37 cellular contexts compared by ENCODE assay signal in genomic region chr11:27726981-27727380, GRCh38. TPM values are rescaled to one million over a fixed set of nuclear protein-coding genes. Genes with fewer than 3 reads are reported as not detected.
"Had no signal": no experiment of that assay in that cellular context is flagged by ENCODE, and none has a peak within 500 bp of the region (broad histone marks: within the 10 kb centered on the region; RNA-seq: fewer than 3 reads in every experiment).

No MANE protein-coding gene starts in this region.

- DNase-seq: activated B cell treated with CpG ODN at 0.5 μM for 24 hours; activated CD4-positive, alpha-beta memory T cell treated with anti-CD3 and anti-CD28 coated beads for 36 hours; activated CD4-positive, alpha-beta T cell treated with anti-CD3 and anti-CD28 coated beads for 4 hours; activated CD4-positive, alpha-beta T cell treated with anti-CD3 and anti-CD28 coated beads, Interleukin-2, amount 10 ng/mL, durations not matched to agents 24 days and 14 days; activated CD4-positive, alpha-beta T cell treated with anti-CD3 and anti-CD28 coated beads, Interleukin-2, amount 50 U/mL, for 1 hour; activated CD4-positive, alpha-beta T cell treated with anti-CD3 and anti-CD28 coated beads, Interleukin-2, amount 50 U/mL, for 4 hours; activated CD4-positive, CD25-positive, alpha-beta regulatory T cell treated with anti-CD3 and anti-CD28 coated beads, Interleukin-2, amount 50 U/mL, for 72 hours; activated CD8-positive, alpha-beta memory T cell treated with anti-CD3 and anti-CD28 coated beads, Interleukin-2, amount 50 U/mL, for 4 hours; activated CD8-positive, alpha-beta T cell treated with anti-CD3 and anti-CD28 coated beads for 36 hours; activated effector memory CD4-positive, alpha-beta T cell treated with anti-CD3 and anti-CD28 coated beads, Interleukin-2, amount 50 U/mL, for 16 hours; activated gamma-delta T cell treated with Interleukin-2 at 50 U/mL for 16 hours; activated naive CD4-positive, alpha-beta T cell; activated naive CD4-positive, alpha-beta T cell treated with anti-CD3 and anti-CD28 coated beads for 36 hours; activated naive CD4-positive, alpha-beta T cell treated with anti-CD3 and anti-CD28 coated beads, Interleukin-2, amount 50 U/mL, for 16 hours; activated naive CD8-positive, alpha-beta T cell treated with anti-CD3 and anti-CD28 coated beads for 36 hours; activated T-cell treated with anti-CD3 and anti-CD28 coated beads for 4 hours; activated T-cell treated with anti-CD3 and anti-CD28 coated beads, Interleukin-2, amount 50 U/mL, for 1 hour; activated T-cell treated with anti-CD3 and anti-CD28 coated beads, Interleukin-2, amount 50 U/mL, for 4 hours; activated T-cell treated with anti-CD3 and anti-CD28 coated beads, Interleukin-2, amount 50 U/mL, for 72 hours; adrenal gland; amniotic stem cell; aorta; body of pancreas; brain microvascular endothelial cell; central memory CD4-positive, alpha-beta T cell; cerebellar nuclear complex; T-cell; T-helper 17 cell; T-helper 9 cell had no signal

- H3K4me1 Mint-ChIP-seq: activated CD4-positive, alpha-beta T cell treated with anti-CD3 and anti-CD28 coated beads, Interleukin-2, amount 10 ng/mL, durations not matched to agents 24 days and 14 days; activated T-helper 17 cell treated with anti-CD3 and anti-CD28 coated beads, Interleukin-2, amount 50 U/mL, for 72 hours; T-helper 17 cell had no signal

- H3K36me3 Mint-ChIP-seq: activated CD4-positive, alpha-beta memory T cell treated with anti-CD3 and anti-CD28 coated beads for 36 hours; activated naive CD8-positive, alpha-beta T cell treated with anti-CD3 and anti-CD28 coated beads for 36 hours; T-cell had no signal

- H3K4me3 Mint-ChIP-seq: activated B cell treated with CpG ODN at 0.5 μM for 24 hours; activated CD4-positive, alpha-beta memory T cell treated with anti-CD3 and anti-CD28 coated beads for 36 hours; activated CD4-positive, alpha-beta T cell treated with anti-CD3 and anti-CD28 coated beads, Interleukin-2, amount 10 ng/mL, durations not matched to agents 24 days and 14 days; activated CD8-positive, alpha-beta T cell treated with anti-CD3 and anti-CD28 coated beads for 36 hours; activated naive CD4-positive, alpha-beta T cell treated with anti-CD3 and anti-CD28 coated beads for 36 hours; activated naive CD8-positive, alpha-beta T cell treated with anti-CD3 and anti-CD28 coated beads for 36 hours; activated T-cell treated with anti-CD3 and anti-CD28 coated beads, Interleukin-2, amount 50 U/mL, for 4 hours; activated T-cell treated with anti-CD3 and anti-CD28 coated beads, Interleukin-2, amount 50 U/mL, for 72 hours; activated T-helper 1 cell treated with anti-CD3 and anti-CD28 coated beads, Interleukin-12 subunit alpha, Interleukin-12 subunit beta, Interleukin-2, Interleukin-4 antibody, amounts not matched to agents 30 ng/mL and 10 ng/mL and 1 ng/mL, durations not matched to agents 14 hours and 24 hours and 36 hours; activated T-helper 17 cell treated with anti-CD3 and anti-CD28 coated beads, Interleukin-2, amount 50 U/mL, for 72 hours; T-cell; T-helper 17 cell; T-helper 2 cell treated with Interferon-gamma antibody and Interleukin-4, amounts not matched to agents 5 μg/mL and 100 μg/mL, for 36 hours had no signal

- H3K27ac ChIP-seq: adrenal gland, body of pancreas, brain microvascular endothelial cell, breast epithelium, VCaP had no signal

- H3K36me3 ChIP-seq: adrenal gland, brain microvascular endothelial cell, breast epithelium had no signal

- H3K27me3 ChIP-seq: brain microvascular endothelial cell had no signal

- H3K27ac Mint-ChIP-seq: activated B cell treated with CpG ODN at 0.5 μM for 24 hours; activated CD4-positive, alpha-beta memory T cell treated with anti-CD3 and anti-CD28 coated beads for 36 hours; activated CD4-positive, alpha-beta T cell treated with anti-CD3 and anti-CD28 coated beads, Interleukin-2, amount 10 ng/mL, durations not matched to agents 24 days and 14 days; activated CD8-positive, alpha-beta T cell treated with anti-CD3 and anti-CD28 coated beads for 36 hours; activated naive CD4-positive, alpha-beta T cell treated with anti-CD3 and anti-CD28 coated beads for 36 hours; activated naive CD4-positive, alpha-beta T cell treated with anti-CD3 and anti-CD28 coated beads, Interleukin-2, amount 50 U/mL, for 72 hours; activated naive CD8-positive, alpha-beta T cell treated with anti-CD3 and anti-CD28 coated beads for 36 hours; activated T-cell treated with anti-CD3 and anti-CD28 coated beads, Interleukin-2, amount 50 U/mL, for 72 hours; activated T-helper 1 cell treated with anti-CD3 and anti-CD28 coated beads, Interleukin-12 subunit alpha, Interleukin-12 subunit beta, Interleukin-2, Interleukin-4 antibody, amounts not matched to agents 30 ng/mL and 10 ng/mL and 1 ng/mL, durations not matched to agents 14 hours and 24 hours and 36 hours; activated T-helper 17 cell treated with anti-CD3 and anti-CD28 coated beads, Interleukin-2, amount 50 U/mL, for 72 hours; T-cell; T-helper 17 cell; T-helper 2 cell treated with Interferon-gamma antibody and Interleukin-4, amounts not matched to agents 5 μg/mL and 100 μg/mL, for 36 hours had no signal

- H3K9me3 ChIP-seq: adrenal gland, body of pancreas, breast epithelium had no signal

- H3K4me3 ChIP-seq: adrenal gland, body of pancreas, breast epithelium had no signal

- H3K9me3 Mint-ChIP-seq: activated B cell treated with CpG ODN at 0.5 μM for 24 hours; activated CD4-positive, alpha-beta memory T cell treated with anti-CD3 and anti-CD28 coated beads for 36 hours; activated CD4-positive, alpha-beta T cell treated with anti-CD3 and anti-CD28 coated beads, Interleukin-2, amount 10 ng/mL, durations not matched to agents 24 days and 14 days; activated CD8-positive, alpha-beta T cell treated with anti-CD3 and anti-CD28 coated beads for 36 hours; activated naive CD4-positive, alpha-beta T cell treated with anti-CD3 and anti-CD28 coated beads, Interleukin-2, amount 50 U/mL, for 72 hours; activated naive CD8-positive, alpha-beta T cell treated with anti-CD3 and anti-CD28 coated beads for 36 hours; activated T-cell treated with anti-CD3 and anti-CD28 coated beads, Interleukin-2, amount 50 U/mL, for 72 hours; activated T-helper 1 cell treated with anti-CD3 and anti-CD28 coated beads, Interleukin-12 subunit alpha, Interleukin-12 subunit beta, Interleukin-2, Interleukin-4 antibody, amounts not matched to agents 30 ng/mL and 10 ng/mL and 1 ng/mL, durations not matched to agents 14 hours and 24 hours and 36 hours; activated T-helper 17 cell treated with anti-CD3 and anti-CD28 coated beads, Interleukin-2, amount 50 U/mL, for 72 hours; T-helper 2 cell treated with Interferon-gamma antibody and Interleukin-4, amounts not matched to agents 5 μg/mL and 100 μg/mL, for 36 hours had no signal

RNA-seq across cellular contexts. Expression of gene BDNF, which starts 26.7 kb away (rescaled TPM):
- total RNA-seq: activated B cell treated with CpG ODN at 0.5 μM for 24 hours; activated CD4-positive, alpha-beta memory T cell treated with anti-CD3 and anti-CD28 coated beads for 36 hours; activated CD4-positive, alpha-beta T cell treated with anti-CD3 and anti-CD28 coated beads, Interleukin-2, amount 10 ng/mL, durations not matched to agents 24 days and 14 days; activated CD8-positive, alpha-beta memory T cell treated with anti-CD3 and anti-CD28 coated beads for 36 hours; activated CD8-positive, alpha-beta T cell treated with anti-CD3 and anti-CD28 coated beads for 36 hours; activated naive CD4-positive, alpha-beta T cell treated with anti-CD3 and anti-CD28 coated beads for 36 hours; activated naive CD4-positive, alpha-beta T cell treated with anti-CD3 and anti-CD28 coated beads, Interleukin-2, amount 50 U/mL, for 72 hours; activated naive CD8-positive, alpha-beta T cell treated with anti-CD3 and anti-CD28 coated beads for 36 hours; activated T-cell treated with anti-CD3 and anti-CD28 coated beads, Interleukin-2, amount 50 U/mL, for 72 hours; activated T-helper 1 cell treated with anti-CD3 and anti-CD28 coated beads, Interleukin-12 subunit alpha, Interleukin-12 subunit beta, Interleukin-2, Interleukin-4 antibody, amounts not matched to agents 30 ng/mL and 10 ng/mL and 1 ng/mL, durations not matched to agents 14 hours and 24 hours and 36 hours; activated T-helper 17 cell treated with anti-CD3 and anti-CD28 coated beads, Interleukin-2, amount 50 U/mL, for 72 hours; body of pancreas; T-helper 1 cell treated with Interleukin-12 subunit alpha and Interleukin-12 subunit beta and Interleukin-4 antibody, amounts not matched to agents 30 ng/mL and 1 ng/mL, for 36 hours; T-helper 17 cell had no signal
